Comparison of ENCODE assay signal across 24 cellular contexts in genomic region chr13:73820285-73820684, GRCh38.
"Had no signal": no experiment of that assay in that cellular context is flagged by ENCODE, and none has a peak within 500 bp of the region (broad histone marks: within the 10 kb centered on the region; RNA-seq: fewer than 3 reads in every experiment).

No MANE protein-coding gene starts in this region.

- H3K27me3 Mint-ChIP-seq: activated CD4-positive, alpha-beta memory T cell treated with anti-CD3 and anti-CD28 coated beads for 36 hours; activated CD4-positive, alpha-beta T cell treated with anti-CD3 and anti-CD28 coated beads, Interleukin-2, amount 10 ng/mL, durations not matched to agents 24 days and 14 days; activated T-cell treated with anti-CD3 and anti-CD28 coated beads, Interleukin-2, amount 50 U/mL, for 24 hours; central memory CD8-positive, alpha-beta T cell; dendritic cell treated with granulocyte-macrophage colony-stimulating factor and Interleukin-4, amounts not matched to agents 40 ng/mL and 50 ng/mL, for 4 days; naive thymus-derived CD8-positive, alpha-beta T cell; stimulated activated naive B cell treated with anti-CD40 and anti-IgM and Interleukin-4, amounts not matched to agents 10 μg/mL and 1 μg/mL and 100 μg/mL, for 72 hours had no signal

- DNase-seq: activated CD4-positive, alpha-beta memory T cell treated with anti-CD3 and anti-CD28 coated beads for 36 hours; activated CD4-positive, alpha-beta T cell treated with anti-CD3 and anti-CD28 coated beads, Interleukin-2, amount 10 ng/mL, durations not matched to agents 24 days and 14 days; activated CD4-positive, CD25-positive, alpha-beta regulatory T cell treated with anti-CD3 and anti-CD28 coated beads, Interleukin-2, amount 50 U/mL, for 72 hours; activated CD8-positive, alpha-beta memory T cell treated with anti-CD3 and anti-CD28 coated beads, Interleukin-2, amount 50 U/mL, for 48 hours; activated gamma-delta T cell treated with Interleukin-2 at 50 U/mL for 16 hours; activated T-cell treated with anti-CD3 and anti-CD28 coated beads, Interleukin-2, amount 50 U/mL, for 24 hours; foreskin keratinocyte; heart right ventricle; midbrain; naive thymus-derived CD8-positive, alpha-beta T cell; nucleus accumbens; pancreas; stimulated activated CD4-positive, alpha-beta T cell treated with anti-CD3 and anti-CD28 coated beads, Interleukin-1b, Interleukin-23, amount 100 ng/mL, for 48 hours; stimulated activated CD4-positive, alpha-beta T cell treated with anti-CD3 and anti-CD28 coated beads, Interleukin-4, amount 100 ng/mL, for 4 hours; stimulated activated CD8-positive, alpha-beta memory T cell treated with anti-CD3 and anti-CD28 coated beads, Interleukin-4, amount 100 ng/mL, for 48 hours; stimulated activated naive B cell treated with anti-CD40 and anti-IgM and Interleukin-4, amounts not matched to agents 10 μg/mL and 1 μg/mL and 100 μg/mL, for 72 hours; T1000; tibial artery; upper lobe of right lung; WERI-Rb-1 had no signal

- H3K4me3 Mint-ChIP-seq: activated CD4-positive, alpha-beta memory T cell treated with anti-CD3 and anti-CD28 coated beads for 36 hours; activated CD4-positive, alpha-beta T cell treated with anti-CD3 and anti-CD28 coated beads, Interleukin-2, amount 10 ng/mL, durations not matched to agents 24 days and 14 days; activated T-cell treated with anti-CD3 and anti-CD28 coated beads, Interleukin-2, amount 50 U/mL, for 24 hours; central memory CD8-positive, alpha-beta T cell; dendritic cell treated with granulocyte-macrophage colony-stimulating factor and Interleukin-4, amounts not matched to agents 40 ng/mL and 50 ng/mL, for 4 days; neural crest cell; stimulated activated naive B cell treated with anti-CD40 and anti-IgM and Interleukin-4, amounts not matched to agents 10 μg/mL and 1 μg/mL and 100 μg/mL, for 72 hours had no signal

- H3K9me3 Mint-ChIP-seq: activated CD4-positive, alpha-beta memory T cell treated with anti-CD3 and anti-CD28 coated beads for 36 hours; activated CD4-positive, alpha-beta T cell treated with anti-CD3 and anti-CD28 coated beads, Interleukin-2, amount 10 ng/mL, durations not matched to agents 24 days and 14 days; activated naive CD4-positive, alpha-beta T cell treated with anti-CD3 and anti-CD28 coated beads, Interleukin-2, amount 50 U/mL, for 72 hours; activated T-cell treated with anti-CD3 and anti-CD28 coated beads, Interleukin-2, amount 50 U/mL, for 24 hours; central memory CD8-positive, alpha-beta T cell; dendritic cell treated with granulocyte-macrophage colony-stimulating factor and Interleukin-4, amounts not matched to agents 40 ng/mL and 50 ng/mL, for 4 days; naive thymus-derived CD8-positive, alpha-beta T cell; neural crest cell had no signal

- H3K27ac Mint-ChIP-seq: activated CD4-positive, alpha-beta memory T cell treated with anti-CD3 and anti-CD28 coated beads for 36 hours; activated CD4-positive, alpha-beta T cell treated with anti-CD3 and anti-CD28 coated beads, Interleukin-2, amount 10 ng/mL, durations not matched to agents 24 days and 14 days; activated naive CD4-positive, alpha-beta T cell treated with anti-CD3 and anti-CD28 coated beads, Interleukin-2, amount 50 U/mL, for 72 hours; dendritic cell treated with granulocyte-macrophage colony-stimulating factor and Interleukin-4, amounts not matched to agents 40 ng/mL and 50 ng/mL, for 4 days had no signal

- ATAC-seq: activated naive CD4-positive, alpha-beta T cell treated with anti-CD3 and anti-CD28 coated beads, Interleukin-2, amount 50 U/mL, for 72 hours; foreskin keratinocyte; heart right ventricle; naive thymus-derived CD8-positive, alpha-beta T cell; pancreas had no signal

- H3K4me1 Mint-ChIP-seq: neural crest cell had no signal
